ENCODE assay signal across 12 cellular contexts in the genomic region with DNA sequence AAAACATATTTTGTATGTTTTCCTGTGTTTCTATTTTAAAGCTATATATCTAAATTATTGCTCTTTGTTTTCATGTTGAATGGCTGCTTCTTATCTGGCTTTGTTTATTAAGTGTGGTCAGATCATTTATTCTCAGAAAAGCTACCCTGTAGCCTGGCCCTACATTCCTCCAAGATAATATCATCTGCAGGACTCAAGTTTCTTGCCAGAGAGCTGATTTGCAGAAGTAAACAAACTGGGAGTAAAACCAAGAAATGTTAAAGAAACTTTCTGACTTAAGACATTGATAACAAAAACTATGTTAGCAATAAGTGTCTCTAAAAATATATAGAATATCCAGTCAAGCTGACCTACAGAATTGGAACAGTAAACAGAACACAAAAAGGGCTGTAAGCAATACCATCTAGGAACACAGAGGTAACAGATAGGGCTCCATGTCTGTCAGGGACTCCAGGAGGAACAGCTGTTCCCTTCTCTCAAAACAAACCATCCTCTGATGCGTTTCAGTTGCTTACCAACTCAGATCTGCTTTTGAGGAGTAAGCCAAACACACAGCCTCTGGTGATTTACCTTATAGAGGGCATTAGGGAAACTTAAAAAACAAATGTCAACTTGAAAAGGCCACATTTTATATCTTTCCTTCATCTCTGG. TPM values are rescaled to one million over a fixed set of nuclear protein-coding genes. Genes with fewer than 3 reads are reported as not detected.
A peak's percentile ranks its signal among the peaks of the same experiment; 100 is the strongest.
DNase-seq lines count a peak whose midpoint lies in the region; ATAC-seq and TF ChIP-seq lines count a peak whose summit lies in the region.
"Had no signal": no experiment of that assay in that cellular context is flagged by ENCODE, and none has a peak within 500 bp of the region (broad histone marks: within the 10 kb centered on the region; RNA-seq: fewer than 3 reads in every experiment).

No MANE protein-coding gene starts in this region.

- no peaks in the 10 kb centered on the region for H3K9me3 Mint-ChIP-seq in immature natural killer cell
- H3K9me3 Mint-ChIP-seq: central memory CD8-positive, alpha-beta T cell had no signal

- H3K4me1 ChIP-seq in esophagus muscularis mucosa = peaks cover 0 to 13% (median 9%) of the 10 kb centered on the region in 4 donors

- peaks cover 0 to 1% (median 1%) of the 10 kb centered on the region in 3 donors for H3K27me3 Mint-ChIP-seq in immature natural killer cell (ENCODE audit: low read depth in 3 of 3)
- H3K27me3 Mint-ChIP-seq: central memory CD8-positive, alpha-beta T cell had no signal

- H3K4me1 Mint-ChIP-seq in immature natural killer cell = peaks cover 62 to 86% of the 10 kb centered on the region in 2 donors

- TF ChIP-seq EP300 in esophagus muscularis mucosa (IDR thresholded peaks at IDR 0.05) = no peak

- H3K27ac Mint-ChIP-seq in immature natural killer cell = peak overlapping the region in 2 of 6 donors; percentile 16 to 56

- TF ChIP-seq CTCF in esophagus muscularis mucosa (IDR thresholded peaks at IDR 0.05) = no peak

- no peaks in the 10 kb centered on the region for H3K9me3 ChIP-seq in esophagus muscularis mucosa
- H3K9me3 ChIP-seq: neutrophil had no signal

- no peak overlapping the region for H3K4me3 Mint-ChIP-seq in immature natural killer cell
- H3K4me3 Mint-ChIP-seq: central memory CD8-positive, alpha-beta T cell had no signal

- 38% methylated on average over 1 of the region's 1 CpG for WGBS in esophagus muscularis mucosa

- intact Hi-C loops in esophagus muscularis mucosa (cut with DNase I) = no loop called here

- H3K27me3 ChIP-seq in esophagus muscularis mucosa = no peaks in the 10 kb centered on the region

- ATAC-seq in HG03097 (IDR thresholded peaks at IDR 0.05; ENCODE audit: low FRiP score, unreplicated experiment) = no peak

- DNase-seq in EL (peak; percentile 72), NCI-H69 (lab: John Stamatoyannopoulos, UW) (peak; percentile 44), esophagus muscularis mucosa (ENCODE audit: extremely low spot score) (peak; percentile 17), retina (peak; percentile 14), immature natural killer cell (no peak), NCI-H748 (lab: John Stamatoyannopoulos, UW; ENCODE audit: unreplicated experiment) (no peak)
- DNase-seq in stimulated activated CD4-positive, alpha-beta T cell treated with anti-CD3 and anti-CD28 coated beads, Interleukin-15, amount 100 ng/mL, for 24 hours = no peak
- DNase-seq: GDM1, NCI-H2081 treated with DMSO at 0.1 percent for 48 hours had no signal

- no peaks in the 10 kb centered on the region for H3K36me3 ChIP-seq in esophagus muscularis mucosa
- H3K36me3 ChIP-seq: neutrophil had no signal

- H3K27ac ChIP-seq in esophagus muscularis mucosa (replicated peaks in 1 of 4) = no peak overlapping the region
- H3K27ac ChIP-seq: neutrophil had no signal

- no peak overlapping the region for H3K4me3 ChIP-seq in esophagus muscularis mucosa

- H3K36me3 Mint-ChIP-seq in immature natural killer cell = peaks cover 0 to 4% (median 0%) of the 10 kb centered on the region in 3 donors

- TF ChIP-seq POLR2A in esophagus muscularis mucosa (IDR thresholded peaks at IDR 0.05; ENCODE audit: low read depth) = no peak

RNA-seq across cellular contexts. Expression of a gene that starts 17.5 kb away (rescaled TPM):
- 10 to 100 TPM; 12.6 to 16.2 (median 13.4) TPM for total RNA-seq in esophagus muscularis mucosa
- 10 to 100 TPM; 20.1 to 23.5 (median 21.5) TPM for polyA plus RNA-seq in immature natural killer cell

Comparison
In these comparisons a context has a peak if more than half of its experiments do, and no peak if none do; other contexts are left out.
1. DNase-seq: peak in EL (single experiment), NCI-H69 (single experiment), esophagus muscularis mucosa (single experiment) and retina (single experiment); none in immature natural killer cell (0 of 3), stimulated activated CD4-positive, alpha-beta T cell treated with anti-CD3 and anti-CD28 coated beads, Interleukin-15, amount 100 ng/mL, for 24 hours (single experiment) and NCI-H748 (single experiment).